Comparison of ENCODE assay signal across 1 cellular context in the genomic region with DNA sequence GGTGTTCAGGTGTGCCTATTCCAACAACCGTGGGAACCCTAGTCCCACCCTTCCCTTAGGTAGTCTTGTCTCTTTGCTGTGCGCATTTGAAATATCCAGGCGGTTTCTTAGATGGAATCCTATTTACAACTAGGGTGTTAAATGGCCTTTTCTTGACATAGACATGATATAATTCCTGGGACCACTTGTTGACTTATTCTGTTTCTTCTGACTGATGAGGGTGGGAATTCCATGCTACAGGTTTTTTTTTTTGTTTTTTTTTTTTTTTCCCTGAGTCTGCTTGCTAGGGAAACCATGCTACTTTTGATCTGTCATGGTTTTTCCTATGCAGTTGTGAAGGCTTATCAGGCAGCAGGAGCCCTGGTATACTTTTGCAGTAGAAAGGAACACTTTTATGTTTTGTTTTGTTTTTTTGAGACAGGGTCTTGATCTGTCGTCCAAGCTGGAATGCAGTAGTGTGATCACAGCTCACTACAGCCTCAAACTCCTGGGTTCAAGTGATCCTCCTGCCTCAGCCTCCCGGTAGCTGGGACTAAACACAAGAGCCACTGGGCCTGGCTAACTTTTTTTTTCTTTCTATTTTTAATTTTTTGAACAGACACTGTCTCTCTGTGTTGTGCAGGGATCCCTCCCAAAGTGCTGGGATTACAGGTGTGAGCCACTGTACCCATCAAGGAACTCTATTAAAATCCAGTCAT.
TF ChIP-seq lines count a peak whose summit lies in the region.

No MANE protein-coding gene starts in this region.

TF ChIP-seq in endothelial cell of umbilical vein, 7 proteins besides CTCF, POLR2A, EP300 and RAD21:
- TF ChIP-seq GATA2 (IDR thresholded peaks at IDR 0.05; ENCODE audit: insufficient read depth, insufficient read length, low read depth, low read length) (no peak), MYC (IDR thresholded peaks at IDR 0.05; ENCODE audit: low read depth, low read length) (no peak), FOS (IDR thresholded peaks at IDR 0.05; ENCODE audit: borderline replicate concordance, insufficient read depth, low read length) (no peak), EZH2 (IDR thresholded peaks at IDR 0.05; ENCODE audit: borderline replicate concordance, low read depth, low read length, severe bottlenecking) (no peak), JUN (IDR thresholded peaks at IDR 0.05; ENCODE audit: borderline replicate concordance, insufficient read depth, insufficient read length, low read depth) (no peak), POLR2AphosphoS5 (IDR thresholded peaks at IDR 0.05; ENCODE audit: insufficient read depth, low read depth, low read length) (no peak)
- TF ChIP-seq, protein P1, sequence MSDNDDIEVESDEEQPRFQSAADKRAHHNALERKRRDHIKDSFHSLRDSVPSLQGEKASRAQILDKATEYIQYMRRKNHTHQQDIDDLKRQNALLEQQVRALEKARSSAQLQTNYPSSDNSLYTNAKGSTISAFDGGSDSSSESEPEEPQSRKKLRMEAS (IDR thresholded peaks at IDR 0.05; ENCODE audit: insufficient read depth, insufficient read length): no peak
